ENCODE assay signal across 8 cellular contexts in the genomic region with DNA sequence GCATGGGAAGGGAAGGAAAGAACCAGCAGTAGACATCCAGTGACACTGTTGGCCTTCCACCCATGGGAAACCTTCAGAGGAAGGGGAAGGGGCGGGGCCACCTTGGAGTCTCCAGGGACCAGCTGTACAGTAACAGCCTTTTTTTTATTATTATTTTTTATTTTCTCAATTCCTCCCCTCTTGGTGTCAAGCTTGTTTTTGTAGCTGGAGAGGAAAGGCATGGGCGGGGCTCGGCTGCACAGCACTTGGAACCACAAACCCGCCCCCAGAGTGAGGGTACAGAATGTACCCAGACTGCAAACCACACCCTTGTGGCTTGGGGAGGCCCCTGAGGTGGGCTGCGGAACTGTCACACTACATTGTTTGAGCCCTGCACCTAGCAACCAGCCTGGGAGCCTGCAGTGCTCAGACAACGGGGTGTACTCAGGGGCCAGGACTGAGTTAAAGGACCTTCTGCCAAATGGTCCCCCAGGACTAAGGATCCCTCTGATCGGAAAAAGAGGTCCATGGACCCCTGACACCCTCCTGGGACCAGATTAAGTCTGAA. TPM values are rescaled to one million over a fixed set of nuclear protein-coding genes. Genes with fewer than 3 reads are reported as not detected.
A peak's percentile ranks its signal among the peaks of the same experiment; 100 is the strongest.
DNase-seq lines count a peak whose midpoint lies in the region; ATAC-seq and TF ChIP-seq lines count a peak whose summit lies in the region.

No MANE protein-coding gene starts in this region.

- no peaks in the 10 kb centered on the region for H3K36me3 Mint-ChIP-seq in HFFc6 (ENCODE audit: low read depth)

- no peaks in the 10 kb centered on the region for H3K36me3 ChIP-seq in right atrium auricular region

- peaks cover 0 to 36% of the 10 kb centered on the region in 2 donors for H3K4me1 ChIP-seq in right atrium auricular region

- no peaks in the 10 kb centered on the region for H3K9me3 ChIP-seq in right atrium auricular region

- no peaks in the 10 kb centered on the region; the same call in 1 of the 2 replicates for H3K27me3 Mint-ChIP-seq in HFFc6 (ENCODE audit: insufficient read depth)

- ATAC-seq in GM19023 (IDR thresholded peaks at IDR 0.05; ENCODE audit: unreplicated experiment) (peak; percentile 85), HG03064 (IDR thresholded peaks at IDR 0.05; ENCODE audit: low read depth, unreplicated experiment) (peak; percentile 87)

- H3K4me1 Mint-ChIP-seq in HFFc6 (ENCODE audit: low read depth), result peaks cover 23% of the 10 kb centered on the region

- no peaks in the 10 kb centered on the region for H3K9me3 Mint-ChIP-seq in HFFc6

- peak overlapping the region in 1 of 2 donors; percentile 24 for H3K4me3 ChIP-seq in right atrium auricular region

- no peak overlapping the region for H3K4me3 Mint-ChIP-seq in HFFc6

- H3K27ac Mint-ChIP-seq in HFFc6, result no peak overlapping the region

- H3K27ac ChIP-seq in right atrium auricular region, result peak overlapping the region; percentile 81 to 86

- H3K27me3 ChIP-seq in right atrium auricular region, result no peaks in the 10 kb centered on the region

- no peak for TF ChIP-seq CTCF in right atrium auricular region (IDR thresholded peaks at IDR 0.05)
- TF ChIP-seq CTCF in HFFc6 (IDR thresholded peaks at IDR 0.05), result no peak

- DNase-seq in SIG-M5 (lab: John Stamatoyannopoulos, UW) (peak; percentile 71), right atrium auricular region (ENCODE audit: low spot score) (peak; percentile 93), SHP77 (lab: John Stamatoyannopoulos, UW) (no peak), HFFc6 (no peak)
- peak; percentile 87 for DNase-seq in activated gamma-delta T cell treated with anti-CD3 and anti-CD28 coated beads, Interleukin-2, amount 50 U/mL, for 16 hours (ENCODE audit: low read depth)
- DNase-seq in stimulated activated CD4-positive, alpha-beta T cell treated with anti-CD3 and anti-CD28 coated beads, Interleukin-2, amount 100 ng/mL, for 4 hours (ENCODE audit: low read depth), result peak; percentile 79

RNA-seq across cellular contexts. Expression of gene PRPS1, which starts 45.7 kb away (rescaled TPM):
- 10 to 100 TPM; 19.0 to 23.8 TPM for total RNA-seq in right atrium auricular region
- 10 to 100 TPM; 67.8 to 78.6 (median 73.7) TPM for total RNA-seq in HFFc6 (2021; fragmentation: NEBNext Ultra II Directional; extraction: Animal tissue kit (Norgen Biotek cat#: 25700))

Comparison
In these comparisons a context has a peak if more than half of its experiments do, and no peak if none do; other contexts are left out.
1. DNase-seq: peak in SIG-M5 (single experiment), activated gamma-delta T cell treated with anti-CD3 and anti-CD28 coated beads, Interleukin-2, amount 50 U/mL, for 16 hours (single experiment), right atrium auricular region (single experiment) and stimulated activated CD4-positive, alpha-beta T cell treated with anti-CD3 and anti-CD28 coated beads, Interleukin-2, amount 100 ng/mL, for 4 hours (single experiment); none in SHP77 (0 of 2) and HFFc6 (single experiment).